ENCODE assay signal across 29 cellular contexts in genomic region chr2:17662723-17663122, GRCh38.
"Had no signal": no experiment of that assay in that cellular context is flagged by ENCODE, and none has a peak within 500 bp of the region (broad histone marks: within the 10 kb centered on the region; RNA-seq: fewer than 3 reads in every experiment).

No MANE protein-coding gene starts in this region.

- H3K4me3 ChIP-seq: hepatocyte, left lung, lung, neural progenitor cell, right atrium auricular region, skin epidermis, stomach, testis, thyroid gland, transverse colon, upper lobe of left lung, vagina had no signal

- H3K4me1 ChIP-seq: left lung, neural progenitor cell, parathyroid adenoma, right atrium auricular region, stomach, thyroid gland, transverse colon, upper lobe of left lung, vagina had no signal

- H3K9me3 ChIP-seq: left lung, neutrophil, right atrium auricular region, stomach, testis, thyroid gland, transverse colon, upper lobe of left lung, vagina had no signal

- H3K4me2 ChIP-seq: hepatocyte, neural progenitor cell had no signal

- H3K27ac ChIP-seq: hepatocyte, left lung, neural progenitor cell, neutrophil, parathyroid adenoma, right atrium auricular region, stomach, testis, thyroid gland, transverse colon, upper lobe of left lung, vagina had no signal

- ATAC-seq: left cardiac atrium; left lung; natural killer cell; sciatic nerve; stimulated activated naive B cell treated with anti-CD40 and anti-IgM and Interleukin-4, amounts not matched to agents 10 μg/mL and 1 μg/mL and 100 μg/mL, for 72 hours; stimulated activated naive CD8-positive, alpha-beta T cell treated with anti-CD3 and anti-CD28 coated beads, Interleukin-15, Interleukin-2, amounts not matched to agents 100 U/mL and 50 U/mL, for 24 hours had no signal

- H3K27me3 ChIP-seq: hepatocyte, left lung, neural progenitor cell, neutrophil, right atrium auricular region, stomach, testis, thyroid gland, transverse colon, upper lobe of left lung, vagina had no signal

- DNase-seq: islet precursor cell; kidney glomerular epithelial cell; left cardiac atrium; left lung; mesendoderm; naive B cell; natural killer cell; nephron progenitor cell; occipital lobe; stimulated activated CD4-positive, alpha-beta T cell treated with anti-CD3 and anti-CD28 coated beads, Interleukin-12 subunit alpha, Interleukin-12 subunit beta, amount 100 ng/mL, for 4 hours; stimulated activated CD4-positive, alpha-beta T cell treated with anti-CD3 and anti-CD28 coated beads, Interleukin-15, amount 100 ng/mL, for 24 hours; stimulated activated CD4-positive, alpha-beta T cell treated with anti-CD3 and anti-CD28 coated beads, Interleukin-2, amount 100 ng/mL, for 24 hours; stimulated activated CD4-positive, alpha-beta T cell treated with anti-CD3 and anti-CD28 coated beads, Interleukin-4, amount 100 ng/mL, for 1 hour; stimulated activated naive B cell treated with anti-CD40 and anti-IgM and Interleukin-4, amounts not matched to agents 10 μg/mL and 1 μg/mL and 100 μg/mL, for 72 hours; stimulated activated naive CD8-positive, alpha-beta T cell treated with anti-CD3 and anti-CD28 coated beads, Interleukin-15, Interleukin-2, amounts not matched to agents 100 U/mL and 50 U/mL, for 24 hours; stomach; testis; thyroid gland; transverse colon; upper lobe of left lung had no signal
